Comparison of ENCODE assay signal across 22 cellular contexts in genomic region chr9:69556707-69557106, GRCh38.
"Had no signal": no experiment of that assay in that cellular context is flagged by ENCODE, and none has a peak within 500 bp of the region (broad histone marks: within the 10 kb centered on the region; RNA-seq: fewer than 3 reads in every experiment).

No MANE protein-coding gene starts in this region.

- H3K36me3 Mint-ChIP-seq: IgD-negative memory B cell had no signal

- H3K9me3 Mint-ChIP-seq: IgD-negative memory B cell had no signal

- FAIRE-seq: HepG2, K562, RCC 7860 had no signal

- DNase-seq: Kasumi-1, MM.1S, NCI-H1092 treated with DMSO at 0.1 percent for 48 hours, NCI-H1436, NCI-H187, NCI-H2029, NCI-H2081 treated with DMSO at 0.1 percent for 48 hours, NCI-H2171, NCI-H446, NCI-H510A, NCI-H524 treated with DMSO at 0.1 percent for 48 hours, NCI-H69, NCI-H774, RPMI8226, SHP77, SK-N-SH, SW 1271 had no signal

- H3K9ac ChIP-seq: KMS-11, SK-N-SH had no signal

- H3K4me3 Mint-ChIP-seq: IgD-negative memory B cell had no signal

- ATAC-seq: HepG2, K562 had no signal

- H3K27ac ChIP-seq: KMS-11 had no signal

- H3K4me3 ChIP-seq: K562 had no signal

- H3K27ac Mint-ChIP-seq: IgD-negative memory B cell had no signal

- H3K4me2 ChIP-seq: KMS-11, SK-N-SH had no signal

- H3K9me3 ChIP-seq: SK-N-SH had no signal
